In genomic region chr3:120457827-120458226, GRCh38 we compare ENCODE assay signal across 23 cellular contexts.
"Had no signal": no experiment of that assay in that cellular context is flagged by ENCODE, and none has a peak within 500 bp of the region (broad histone marks: within the 10 kb centered on the region; RNA-seq: fewer than 3 reads in every experiment).

No MANE protein-coding gene starts in this region.

- H3K36me3 ChIP-seq: cardiac muscle cell, heart right ventricle, lower lobe of right lung, pancreas, right atrium auricular region, spleen, WERI-Rb-1 had no signal

- H3K27ac ChIP-seq: body of pancreas, cardiac muscle cell, heart right ventricle, lower lobe of right lung, pancreas, psoas muscle, right atrium auricular region, spleen, WERI-Rb-1 had no signal

- H3K4me3 ChIP-seq: body of pancreas, cardiac muscle cell, heart right ventricle, lower lobe of right lung, mucosa of descending colon, pancreas, psoas muscle, right atrium auricular region, spleen had no signal

- H3K4me1 ChIP-seq: body of pancreas, lower lobe of right lung, pancreas, psoas muscle had no signal

- H3K9me3 ChIP-seq: body of pancreas, lower lobe of right lung, mucosa of descending colon, pancreas, psoas muscle, right atrium auricular region had no signal

- DNase-seq: activated CD4-positive, alpha-beta T cell treated with anti-CD3 and anti-CD28 coated beads, Interleukin-2, amount 10 ng/mL, durations not matched to agents 7 days and 5 days; activated CD4-positive, CD25-positive, alpha-beta regulatory T cell treated with anti-CD3 and anti-CD28 coated beads, Interleukin-2, amount 50 U/mL, for 72 hours; activated CD8-positive, alpha-beta T cell treated with anti-CD3 and anti-CD28 coated beads for 36 hours; activated gamma-delta T cell; activated naive CD4-positive, alpha-beta T cell treated with anti-CD3 and anti-CD28 coated beads, Interleukin-2, amount 50 U/mL, for 16 hours; activated naive CD8-positive, alpha-beta T cell treated with anti-CD3 and anti-CD28 coated beads, Interleukin-2, amount 50 U/mL, for 24 hours; body of pancreas; effector CD4-positive, alpha-beta T cell; heart right ventricle; islet precursor cell; left colon; lower lobe of right lung; mesendoderm; mucosa of descending colon; nephron progenitor cell; pancreas; psoas muscle; spleen; stimulated activated CD4-positive, alpha-beta T cell treated with anti-CD3 and anti-CD28 coated beads, Interleukin-4, amount 100 ng/mL, for 24 hours; stimulated activated naive CD4-positive, alpha-beta T cell treated with Interleukin-2 at 50 U/mL for 16 hours; WERI-Rb-1 had no signal
